In genomic region chr19:14686411-14686810, GRCh38 we compare ENCODE assay signal across 9 cellular contexts. TPM values are rescaled to one million over a fixed set of nuclear protein-coding genes. Genes with fewer than 3 reads are reported as not detected.
DNase-seq lines count a peak whose midpoint lies in the region; ATAC-seq and TF ChIP-seq lines count a peak whose summit lies in the region.
"Had no signal": no experiment of that assay in that cellular context is flagged by ENCODE, and none has a peak within 500 bp of the region (broad histone marks: within the 10 kb centered on the region; RNA-seq: fewer than 3 reads in every experiment).

No MANE protein-coding gene starts in this region.

- POLR2A ChIA-PET in activated CD8-positive, alpha-beta T cell treated with anti-CD3 and anti-CD28 coated beads for 36 hours (lab: Charles Lee) = interaction anchor here (0.9 to 4.6 kb wide), 2 partner anchors 113 to 121 kb away, joined by 3 to 27 read pairs; partner anchors contain the start of gene NDUFB7

- peaks cover 3% of the 10 kb centered on the region for H3K27me3 Mint-ChIP-seq in activated CD8-positive, alpha-beta T cell treated with anti-CD3 and anti-CD28 coated beads for 36 hours

- DNase-seq in NCI-H2171 treated with DMSO at 0.1 percent for 48 hours (lab: John Stamatoyannopoulos, UW) (peak; percentile 48), NCI-H2171 (lab: John Stamatoyannopoulos, UW) (no peak), NCI-H1092 (lab: John Stamatoyannopoulos, UW) (peak; percentile 10), mesenteric fat pad (ENCODE audit: low spot score) (peak; percentile 16), ecto neural progenitor cell (ENCODE audit: low spot score) (no peak), T1000 (lab: John Stamatoyannopoulos, UW) (no peak), GM03348 (ENCODE audit: low spot score) (no peak)
- DNase-seq in activated CD8-positive, alpha-beta T cell treated with anti-CD3 and anti-CD28 coated beads for 36 hours = peak; percentile 49

- intact Hi-C loops in activated CD8-positive, alpha-beta T cell treated with anti-CD3 and anti-CD28 coated beads for 36 hours (cut with micrococcal nuclease) = loop anchor here (2.0 kb wide), 1 partner anchor 112 kb away; no protein-coding TSS in a partner anchor

- no peak for ATAC-seq in activated CD8-positive, alpha-beta T cell treated with anti-CD3 and anti-CD28 coated beads for 36 hours
- ATAC-seq: naive thymus-derived CD8-positive, alpha-beta T cell had no signal

- CTCF ChIA-PET in activated CD8-positive, alpha-beta T cell treated with anti-CD3 and anti-CD28 coated beads for 36 hours (lab: Charles Lee) = interaction anchor here (0.6 to 10.0 kb wide), 22 partner anchors 9 to 207 kb away, joined by 3 to 276 read pairs (median 4); partner anchors contain the start of genes ADGRE3 and NDUFB7

- peak; percentile 80 for TF ChIP-seq CTCF in activated CD8-positive, alpha-beta T cell treated with anti-CD3 and anti-CD28 coated beads for 36 hours (IDR thresholded peaks at IDR 0.05)

- peaks cover 12% of the 10 kb centered on the region for H3K4me1 Mint-ChIP-seq in activated CD8-positive, alpha-beta T cell treated with anti-CD3 and anti-CD28 coated beads for 36 hours (ENCODE audit: low read depth)

- no peak overlapping the region for H3K27ac Mint-ChIP-seq in activated CD8-positive, alpha-beta T cell treated with anti-CD3 and anti-CD28 coated beads for 36 hours

- no peak overlapping the region for H3K4me3 Mint-ChIP-seq in activated CD8-positive, alpha-beta T cell treated with anti-CD3 and anti-CD28 coated beads for 36 hours
- H3K4me3 Mint-ChIP-seq: naive thymus-derived CD8-positive, alpha-beta T cell had no signal

- H3K9me3 Mint-ChIP-seq in activated CD8-positive, alpha-beta T cell treated with anti-CD3 and anti-CD28 coated beads for 36 hours = no peaks in the 10 kb centered on the region

- no peaks in the 10 kb centered on the region for H3K36me3 Mint-ChIP-seq in activated CD8-positive, alpha-beta T cell treated with anti-CD3 and anti-CD28 coated beads for 36 hours (ENCODE audit: low read depth)
- H3K36me3 Mint-ChIP-seq: naive thymus-derived CD8-positive, alpha-beta T cell had no signal

RNA-seq across cellular contexts. Expression of gene ZNF333, which starts 3.4 kb away (rescaled TPM):
- total RNA-seq in activated CD8-positive, alpha-beta T cell treated with anti-CD3 and anti-CD28 coated beads for 36 hours = 10 to 100 TPM; 12.2 to 14.0 TPM
- 23.2 TPM for total RNA-seq in mesenteric fat pad

RNA-seq across cellular contexts. Expression of gene ADGRE3, which starts 11.8 kb away (rescaled TPM):
- not detected for total RNA-seq in activated CD8-positive, alpha-beta T cell treated with anti-CD3 and anti-CD28 coated beads for 36 hours
- 0.19 TPM for total RNA-seq in mesenteric fat pad
- total RNA-seq: naive thymus-derived CD8-positive, alpha-beta T cell had no signal

Comparison
In these comparisons a context has a peak if more than half of its experiments do, and no peak if none do; other contexts are left out.
1. DNase-seq: peak in NCI-H2171 treated with DMSO at 0.1 percent for 48 hours (single experiment), NCI-H1092 (single experiment), activated CD8-positive, alpha-beta T cell treated with anti-CD3 and anti-CD28 coated beads for 36 hours (single experiment) and mesenteric fat pad (single experiment); none in NCI-H2171 (single experiment), ecto neural progenitor cell (single experiment), T1000 (single experiment) and GM03348 (single experiment).